Comparison of ENCODE assay signal across 11 cellular contexts in the genomic region with DNA sequence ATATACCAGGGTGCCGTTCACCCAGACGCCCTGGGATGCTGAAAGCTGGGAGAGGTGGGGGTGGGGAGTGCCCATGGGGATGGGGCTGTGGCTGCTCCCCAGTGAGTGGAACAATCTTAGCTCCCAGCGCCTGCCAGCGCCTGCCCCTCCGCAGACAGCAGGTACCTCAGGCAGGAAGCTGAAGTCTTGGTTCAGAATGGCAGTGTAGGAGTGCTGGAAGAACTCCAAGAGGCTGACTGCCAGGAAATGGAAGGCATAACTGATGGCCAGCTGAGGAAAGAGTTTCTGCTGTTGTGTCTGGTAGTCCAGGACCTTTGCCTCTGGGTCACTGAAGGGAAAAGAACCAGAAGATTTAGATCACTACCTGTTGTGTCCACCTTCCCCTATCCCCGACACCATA. TPM values are rescaled to one million over a fixed set of nuclear protein-coding genes. Genes with fewer than 3 reads are reported as not detected.
DNase-seq lines count a peak whose midpoint lies in the region; ATAC-seq and TF ChIP-seq lines count a peak whose summit lies in the region.
"Had no signal": no experiment of that assay in that cellular context is flagged by ENCODE, and none has a peak within 500 bp of the region (broad histone marks: within the 10 kb centered on the region; RNA-seq: fewer than 3 reads in every experiment).

No MANE protein-coding gene starts in this region.

- in situ Hi-C loops in brain microvascular endothelial cell (cut with HindIII; ENCODE audit: low pct_ligation_motif_present, low sequenced_read_pairs): no loop called here

- H3K27me3 ChIP-seq in lung (ENCODE audit: control insufficient read depth, insufficient read depth) (no peaks in the 10 kb centered on the region), brain microvascular endothelial cell (replicated peaks) (no peaks in the 10 kb centered on the region)
- H3K27me3 ChIP-seq: upper lobe of left lung had no signal

- H3K4me1 ChIP-seq in lung (ENCODE audit: control insufficient read depth in 2 of 2, insufficient read depth in 2 of 2, low read length in 2 of 2): peaks cover 0 to 9% of the 10 kb centered on the region in 2 donors

- peak overlapping the region; percentile 66 for H3K27ac Mint-ChIP-seq in chondrocyte (ENCODE audit: unreplicated experiment)

- H3K27ac ChIP-seq in lung (ENCODE audit: low read depth in 1 of 2, low read length in 1 of 2) (no peak overlapping the region), brain microvascular endothelial cell (no peak overlapping the region)
- H3K27ac ChIP-seq: upper lobe of left lung had no signal

- DNase-seq in D341Med (ENCODE audit: low spot score) (peak; percentile 55), NCI-H1105 treated with DMSO at 0.1 percent for 48 hours (lab: John Stamatoyannopoulos, UW) (peak; percentile 16), chondrocyte (ENCODE audit: low spot score) (no peak), lung (ENCODE audit: low spot score) (peak; percentile 61), brain microvascular endothelial cell (no peak), cortex of kidney (lab: John Stamatoyannopoulos, UW) (no peak)
- DNase-seq: NCI-H1417; stimulated activated CD4-positive, alpha-beta T cell treated with anti-CD3 and anti-CD28 coated beads, Interleukin-4, amount 100 ng/mL, for 1 hour had no signal

- TF ChIP-seq CTCF in chondrocyte (IDR thresholded peaks at IDR 0.05) (no peak), lung (IDR thresholded peaks at IDR 0.05; ENCODE audit: control extremely low read depth, extremely low read depth) (no peak), brain microvascular endothelial cell (IDR thresholded peaks at IDR 0.05; ENCODE audit: low read depth, low read length, missing control alignments) (no peak)

- no peaks in the 10 kb centered on the region for H3K27me3 Mint-ChIP-seq in chondrocyte (ENCODE audit: low read depth)

- no peaks in the 10 kb centered on the region for H3K9me3 ChIP-seq in lung (ENCODE audit: control insufficient read depth in 2 of 2, insufficient read depth in 1 of 2, low read length in 1 of 2)
- H3K9me3 ChIP-seq: upper lobe of left lung had no signal

- no peak for ATAC-seq in lung (ENCODE audit: insufficient read depth, low FRiP score)
- ATAC-seq in HG03108 (IDR thresholded peaks at IDR 0.05; ENCODE audit: unreplicated experiment): no peak
- ATAC-seq in HG03378 (IDR thresholded peaks at IDR 0.05; ENCODE audit: unreplicated experiment): no peak

- H3K36me3 Mint-ChIP-seq in chondrocyte (ENCODE audit: low read depth): peaks cover 2% of the 10 kb centered on the region

- 18 to 27% methylated on average over 6 of the region's 6 CpGs for WGBS in lung, 2 donors

- H3K36me3 ChIP-seq in lung (ENCODE audit: control insufficient read depth in 2 of 2, insufficient read depth in 2 of 2, low read length in 2 of 2): peaks cover 5 to 6% of the 10 kb centered on the region in 2 donors
- H3K36me3 ChIP-seq in brain microvascular endothelial cell (replicated peaks): no peaks in the 10 kb centered on the region

- H3K9me3 Mint-ChIP-seq in chondrocyte (ENCODE audit: low read depth): no peaks in the 10 kb centered on the region

- H3K4me3 Mint-ChIP-seq in chondrocyte (ENCODE audit: unreplicated experiment): no peak overlapping the region

- H3K4me1 Mint-ChIP-seq in chondrocyte (ENCODE audit: low read depth): peaks cover 36% of the 10 kb centered on the region

- H3K4me3 ChIP-seq in lung (no peak overlapping the region), brain microvascular endothelial cell (ENCODE audit: low read depth, low read length) (no peak overlapping the region)
- H3K4me3 ChIP-seq: upper lobe of left lung had no signal

RNA-seq across cellular contexts. Expression of a gene that starts 8.4 kb away (rescaled TPM):
- total RNA-seq in chondrocyte (0.56 to 1.9 TPM (median 0.57 TPM) in 3 replicates), lung (10 to 100 TPM; 10.2 to 24.4 TPM)
- polyA plus RNA-seq in lung: 10 to 100 TPM in 1 of 2 donors, 1 to 10 TPM in 1; 5.3 to 13.1 TPM

RNA-seq across cellular contexts. Expression of a gene that starts 36.7 kb away (rescaled TPM):
- total RNA-seq in chondrocyte (8.6 to 12.9 TPM (median 9.7 TPM) in 3 replicates), lung (10 to 100 TPM in 1 of 2 donors, 1 to 10 TPM in 1; 7.2 to 18.0 TPM)
- polyA plus RNA-seq in lung: 1 to 10 TPM; 5.4 to 8.4 TPM

RNA-seq across cellular contexts. Expression of a gene that starts 48.6 kb away (rescaled TPM):
- total RNA-seq in chondrocyte: not detected in 3 replicates
- total RNA-seq in lung: 10 to 100 TPM in 1 of 2 donors, 1 to 10 TPM in 1; 4.2 to 83.6 TPM
- polyA plus RNA-seq in lung: 10 to 100 TPM; 21.3 to 48.1 TPM

Comparison
In these comparisons a context has a peak if more than half of its experiments do, and no peak if none do; other contexts are left out.
1. DNase-seq: peak in D341Med (single experiment), NCI-H1105 treated with DMSO at 0.1 percent for 48 hours (single experiment) and lung (single experiment); none in chondrocyte (single experiment), brain microvascular endothelial cell (single experiment) and cortex of kidney (single experiment).